20 cellular contexts compared by ENCODE assay signal in genomic region chr5:13325765-13326164, GRCh38.
"Had no signal": no experiment of that assay in that cellular context is flagged by ENCODE, and none has a peak within 500 bp of the region (broad histone marks: within the 10 kb centered on the region; RNA-seq: fewer than 3 reads in every experiment).

No MANE protein-coding gene starts in this region.

- H3K36me3 ChIP-seq: right lobe of liver, WERI-Rb-1 had no signal

- H3K4me3 ChIP-seq: coronary artery, right lobe of liver had no signal

- H3K27ac Mint-ChIP-seq: activated CD4-positive, alpha-beta memory T cell treated with anti-CD3 and anti-CD28 coated beads, Interleukin-2, amount 10 ng/mL, durations not matched to agents 7 days and 5 days; activated CD4-positive, alpha-beta T cell treated with anti-CD3 and anti-CD28 coated beads for 36 hours; nephron; progenitor cell of endocrine pancreas had no signal

- ATAC-seq: activated CD4-positive, alpha-beta T cell treated with anti-CD3 and anti-CD28 coated beads for 36 hours; left colon; right lobe of liver had no signal

- H3K27me3 Mint-ChIP-seq: activated CD4-positive, alpha-beta memory T cell treated with anti-CD3 and anti-CD28 coated beads, Interleukin-2, amount 10 ng/mL, durations not matched to agents 7 days and 5 days; activated CD4-positive, alpha-beta T cell treated with anti-CD3 and anti-CD28 coated beads for 36 hours; progenitor cell of endocrine pancreas had no signal

- H3K4me1 Mint-ChIP-seq: activated CD4-positive, alpha-beta memory T cell treated with anti-CD3 and anti-CD28 coated beads, Interleukin-2, amount 10 ng/mL, durations not matched to agents 7 days and 5 days; activated CD4-positive, alpha-beta T cell treated with anti-CD3 and anti-CD28 coated beads for 36 hours; nephron had no signal

- H3K9me3 Mint-ChIP-seq: activated CD4-positive, alpha-beta memory T cell treated with anti-CD3 and anti-CD28 coated beads, Interleukin-2, amount 10 ng/mL, durations not matched to agents 7 days and 5 days had no signal

- H3K9me3 ChIP-seq: right lobe of liver had no signal

- H3K4me3 Mint-ChIP-seq: activated CD4-positive, alpha-beta memory T cell treated with anti-CD3 and anti-CD28 coated beads, Interleukin-2, amount 10 ng/mL, durations not matched to agents 7 days and 5 days; activated CD4-positive, alpha-beta T cell treated with anti-CD3 and anti-CD28 coated beads for 36 hours; nephron had no signal

- DNase-seq: activated CD4-positive, alpha-beta memory T cell treated with anti-CD3 and anti-CD28 coated beads, Interleukin-2, amount 10 ng/mL, durations not matched to agents 7 days and 5 days; activated CD4-positive, alpha-beta T cell treated with anti-CD3 and anti-CD28 coated beads for 36 hours; activated CD8-positive, alpha-beta memory T cell treated with anti-CD3 and anti-CD28 coated beads, Interleukin-2, amount 50 U/mL, for 4 hours; activated naive CD4-positive, alpha-beta T cell; aorta; central memory CD4-positive, alpha-beta T cell; effector CD8-positive, alpha-beta T cell; hypothalamus; left colon; occipital lobe; right lobe of liver; stimulated activated CD4-positive, alpha-beta T cell treated with anti-CD3 and anti-CD28 coated beads, Interleukin-2, amount 100 ng/mL, for 24 hours; stimulated activated naive CD4-positive, alpha-beta T cell; substantia nigra; T-helper 1 cell; WERI-Rb-1 had no signal

- H3K27me3 ChIP-seq: right lobe of liver had no signal

- H3K4me1 ChIP-seq: right lobe of liver had no signal

- H3K27ac ChIP-seq: coronary artery, epithelial cell of prostate, right lobe of liver, WERI-Rb-1 had no signal
